1 cellular context compared by ENCODE assay signal in the genomic region with DNA sequence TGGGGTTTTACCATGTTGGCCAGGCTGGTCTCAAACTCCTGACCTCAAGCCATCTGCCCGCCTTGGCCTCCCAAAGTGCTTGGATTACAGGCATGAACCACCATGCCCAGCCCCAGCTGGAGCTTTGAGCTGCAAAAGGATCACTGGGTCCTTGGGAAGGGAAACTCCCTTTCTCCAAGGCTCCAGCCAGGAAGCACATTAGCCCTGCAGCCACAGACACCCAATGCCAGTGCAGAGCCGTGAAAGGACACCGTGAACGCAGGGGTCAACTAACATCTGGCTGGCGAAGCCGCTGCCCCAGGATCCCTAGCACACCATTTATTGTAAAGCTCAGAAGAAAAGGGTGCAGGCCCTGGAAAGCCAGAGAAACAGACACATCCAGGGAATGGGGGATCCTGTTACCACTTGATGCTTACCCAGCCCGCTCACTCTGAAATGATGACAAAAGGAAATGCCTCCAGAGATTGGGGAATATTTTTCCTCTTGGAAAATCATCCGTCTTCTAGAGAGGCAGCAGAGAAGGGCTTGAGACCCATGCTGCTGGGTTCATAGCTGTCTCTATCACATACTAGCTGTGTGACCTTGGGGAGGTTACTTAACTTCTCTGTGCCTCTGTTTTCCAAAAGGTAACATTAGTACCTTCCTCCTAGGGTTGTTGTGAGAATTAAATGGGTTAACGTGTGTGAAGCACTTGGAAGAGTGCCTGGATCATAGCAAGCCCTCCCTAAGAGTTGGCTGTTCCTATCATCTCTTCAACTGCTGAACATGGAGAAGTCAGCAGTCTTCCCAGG.
TF ChIP-seq lines count a peak whose summit lies in the region.

No MANE protein-coding gene starts in this region.

TF ChIP-seq in GM23338, 12 proteins besides CTCF, POLR2A, EP300 and RAD21 (continued from another document):
- no peak for TF ChIP-seq ETS1 (IDR thresholded peaks at IDR 0.05)
- TF ChIP-seq ZNF114 (CRISPR knock-in tag; IDR thresholded peaks at IDR 0.05): no peak
- TF ChIP-seq NANOG (IDR thresholded peaks at IDR 0.05; ENCODE audit: borderline replicate concordance): no peak
- TF ChIP-seq ZNF462 (CRISPR knock-in tag; IDR thresholded peaks at IDR 0.05): no peak
TF ChIP-seq in GM23338: peak in this region for 0.
